In genomic region chr6:145372671-145373123, GRCh38 we compare ENCODE assay signal across 1 cellular context.
TF ChIP-seq lines count a peak whose summit lies in the region.

No MANE protein-coding gene starts in this region.

TF ChIP-seq in GM12878, 131 proteins besides CTCF, POLR2A, EP300 and RAD21 (continued from another document):
- peak; percentile 93 for TF ChIP-seq PKNOX1 (IDR thresholded peaks at IDR 0.05)
- TF ChIP-seq RUNX3 (IDR thresholded peaks at IDR 0.05; ENCODE audit: low read length): peak; percentile 33; the same call in 1 of the 2 replicates
- peak; percentile 19 for TF ChIP-seq SP1 (IDR thresholded peaks at IDR 0.05; ENCODE audit: low read depth, low read length)
